Comparison of ENCODE assay signal across 8 cellular contexts in the genomic region with DNA sequence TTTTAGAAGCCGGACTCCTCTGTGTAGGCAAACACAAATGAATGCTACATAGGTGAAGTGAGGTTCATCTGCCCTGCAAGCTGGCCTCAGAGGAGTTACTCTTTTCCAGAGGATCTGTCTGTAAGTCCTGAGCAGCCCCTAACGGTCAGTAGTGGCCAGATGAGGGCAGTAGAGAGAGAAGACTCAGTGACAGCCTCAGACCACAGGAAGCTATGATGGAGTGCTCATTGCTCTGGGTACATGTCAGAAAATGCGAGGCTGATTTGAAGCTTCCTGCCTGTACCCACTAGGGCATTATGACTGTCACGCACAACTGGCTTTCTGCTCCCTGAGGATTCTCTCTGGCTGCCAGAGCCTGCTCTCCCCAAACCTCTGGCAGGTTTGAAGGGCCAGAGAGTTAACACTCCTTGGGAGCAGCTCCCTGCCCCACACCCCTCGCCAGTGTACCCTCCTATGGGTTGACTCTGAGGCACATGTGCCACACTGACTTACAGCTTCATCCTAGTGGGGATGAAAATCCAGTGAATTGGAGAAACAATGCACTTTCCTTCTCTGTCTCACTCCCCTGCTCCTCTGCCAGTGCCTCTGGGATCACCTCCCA.
DNase-seq lines count a peak whose midpoint lies in the region; ATAC-seq and TF ChIP-seq lines count a peak whose summit lies in the region.

No MANE protein-coding gene starts in this region.

- no peaks in the 10 kb centered on the region for H3K36me3 Mint-ChIP-seq in stimulated activated memory B cell treated with anti-CD40 and anti-IgM and Interleukin-4, amounts not matched to agents 10 μg/mL and 1 μg/mL and 100 μg/mL, for 72 hours

- no peaks in the 10 kb centered on the region for H3K9me3 Mint-ChIP-seq in stimulated activated memory B cell treated with anti-CD40 and anti-IgM and Interleukin-4, amounts not matched to agents 10 μg/mL and 1 μg/mL and 100 μg/mL, for 72 hours

- H3K4me1 Mint-ChIP-seq in stimulated activated memory B cell treated with anti-CD40 and anti-IgM and Interleukin-4, amounts not matched to agents 10 μg/mL and 1 μg/mL and 100 μg/mL, for 72 hours, result no peaks in the 10 kb centered on the region

- H3K27ac Mint-ChIP-seq in stimulated activated memory B cell treated with anti-CD40 and anti-IgM and Interleukin-4, amounts not matched to agents 10 μg/mL and 1 μg/mL and 100 μg/mL, for 72 hours, result no peak overlapping the region

- TF ChIP-seq CTCF in RWPE2 (IDR thresholded peaks at IDR 0.05; ENCODE audit: poor library complexity, severe bottlenecking) (peak; percentile 47), foreskin fibroblast (IDR thresholded peaks at IDR 0.05; ENCODE audit: low read depth, low read length) (no peak)

- no peaks in the 10 kb centered on the region for H3K27me3 ChIP-seq in RWPE2 (ENCODE audit: insufficient read depth, poor library complexity, severe bottlenecking)

- ATAC-seq in GM21381 (IDR thresholded peaks at IDR 0.05; ENCODE audit: unreplicated experiment) (peak; percentile 95), HG03460 (IDR thresholded peaks at IDR 0.05; ENCODE audit: unreplicated experiment) (peak; percentile 92), RWPE2 (ENCODE audit: low read depth) (peak; percentile 88), left ventricle myocardium superior (peak; percentile 25)
- peak; percentile 53 for ATAC-seq in stimulated activated memory B cell treated with anti-CD40 and anti-IgM and Interleukin-4, amounts not matched to agents 10 μg/mL and 1 μg/mL and 100 μg/mL, for 72 hours

- no peaks in the 10 kb centered on the region for H3K9me3 ChIP-seq in RWPE2 (ENCODE audit: severe bottlenecking)

- intact Hi-C loops in left ventricle myocardium superior (cut with micrococcal nuclease), result no loop called here

- H3K4me3 Mint-ChIP-seq in stimulated activated memory B cell treated with anti-CD40 and anti-IgM and Interleukin-4, amounts not matched to agents 10 μg/mL and 1 μg/mL and 100 μg/mL, for 72 hours, result no peak overlapping the region

- peak; percentile 1 for DNase-seq in NCI-H2171 treated with DMSO at 0.1 percent for 48 hours (lab: John Stamatoyannopoulos, UW)
- no peak for DNase-seq in NCI-H2171 (lab: John Stamatoyannopoulos, UW)
- DNase-seq in RWPE2 (ENCODE audit: low spot score), result no peak
- no peak for DNase-seq in left ventricle myocardium superior
- DNase-seq in foreskin fibroblast, result no peak

- H3K36me3 ChIP-seq in RWPE2 (ENCODE audit: low read depth), result no peaks in the 10 kb centered on the region

- no peaks in the 10 kb centered on the region for H3K27me3 Mint-ChIP-seq in stimulated activated memory B cell treated with anti-CD40 and anti-IgM and Interleukin-4, amounts not matched to agents 10 μg/mL and 1 μg/mL and 100 μg/mL, for 72 hours

- H3K4me3 ChIP-seq in RWPE2 (ENCODE audit: severe bottlenecking), result no peak overlapping the region
- H3K4me3 ChIP-seq in foreskin fibroblast (ENCODE audit: low read depth in 1 of 2, low read length in 2 of 2), result no peak overlapping the region

- H3K4me1 ChIP-seq in RWPE2 (ENCODE audit: insufficient read depth, poor library complexity, severe bottlenecking), result no peaks in the 10 kb centered on the region

- no peak overlapping the region for H3K27ac ChIP-seq in RWPE2 (ENCODE audit: poor library complexity, severe bottlenecking)

Comparison
In these comparisons a context has a peak if more than half of its experiments do, and no peak if none do; other contexts are left out.
1. ATAC-seq: peak in every context shown above with its lines; median percentile 95 in GM21381; 92 in HG03460; 88 in RWPE2; 53 in stimulated activated memory B cell treated with anti-CD40 and anti-IgM and Interleukin-4, amounts not matched to agents 10 μg/mL and 1 μg/mL and 100 μg/mL, for 72 hours; 25 in left ventricle myocardium superior.